30 cellular contexts compared by ENCODE assay signal in the genomic region with DNA sequence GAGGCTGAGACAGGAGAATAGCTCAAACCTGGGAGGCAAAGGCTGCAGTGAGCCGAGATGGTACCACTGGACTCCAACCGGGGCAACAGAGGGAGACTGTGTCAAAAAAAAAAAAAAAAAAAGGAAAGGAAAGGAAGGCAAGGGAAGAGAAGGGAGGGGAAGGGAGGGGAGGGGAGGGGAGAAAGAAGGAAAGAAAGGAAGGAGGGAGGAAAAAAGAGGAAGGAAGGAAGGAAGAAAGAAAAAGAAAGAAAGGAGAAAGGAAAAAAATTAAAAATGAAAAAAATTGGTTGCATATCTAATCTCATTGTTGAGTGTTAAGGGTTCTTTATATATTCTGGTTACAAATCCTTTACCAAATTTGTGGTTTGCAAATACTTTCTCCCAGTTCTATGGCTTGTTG. TPM values are rescaled to one million over a fixed set of nuclear protein-coding genes. Genes with fewer than 3 reads are reported as not detected.
"Had no signal": no experiment of that assay in that cellular context is flagged by ENCODE, and none has a peak within 500 bp of the region (broad histone marks: within the 10 kb centered on the region; RNA-seq: fewer than 3 reads in every experiment).

No MANE protein-coding gene starts in this region.

- ATAC-seq: stimulated activated effector memory CD8-positive, alpha-beta T cell treated with anti-CD3 and anti-CD28 coated beads, Interleukin-12 subunit alpha, Interleukin-12 subunit beta, amount 100 ng/mL, for 72 hours; stimulated activated memory B cell treated with anti-CD40 and anti-IgM and Interleukin-4, amounts not matched to agents 10 μg/mL and 1 μg/mL and 100 μg/mL, for 72 hours; stimulated activated naive B cell treated with anti-CD40 and anti-IgM and Interleukin-4, amounts not matched to agents 10 μg/mL and 1 μg/mL and 100 μg/mL, for 72 hours; stimulated activated naive CD8-positive, alpha-beta T cell treated with anti-CD3 and anti-CD28 coated beads, Interleukin-15, amount 100 ng/mL, for 72 hours; stimulated activated naive CD8-positive, alpha-beta T cell treated with anti-CD3 and anti-CD28 coated beads, Interleukin-15, Interleukin-2, amounts not matched to agents 100 U/mL and 50 U/mL, for 24 hours; upper lobe of right lung had no signal

- DNase-seq: stimulated activated CD4-positive, alpha-beta T cell treated with anti-CD3 and anti-CD28 coated beads, Interleukin-2, amount 100 ng/mL, for 48 hours; stimulated activated CD4-positive, alpha-beta T cell treated with anti-CD3 and anti-CD28 coated beads, Interleukin-4, amount 100 ng/mL, for 1 hour; stimulated activated CD4-positive, alpha-beta T cell treated with anti-CD3 and anti-CD28 coated beads, Interleukin-4, amount 100 ng/mL, for 24 hours; stimulated activated CD4-positive, alpha-beta T cell treated with anti-CD3 and anti-CD28 coated beads, Interleukin-4, amount 100 ng/mL, for 4 hours; stimulated activated CD8-positive, alpha-beta memory T cell treated with anti-CD3 and anti-CD28 coated beads, Interleukin-4, amount 100 ng/mL, for 48 hours; stimulated activated naive B cell treated with anti-CD40 and anti-IgM and Interleukin-4, amounts not matched to agents 10 μg/mL and 1 μg/mL and 100 μg/mL, for 72 hours; stimulated activated naive CD4-positive, alpha-beta T cell; stimulated activated naive CD4-positive, alpha-beta T cell treated with Interleukin-2 at 50 U/mL for 16 hours; stimulated activated naive CD8-positive, alpha-beta T cell treated with anti-CD3 and anti-CD28 coated beads, Interleukin-15, amount 100 ng/mL, for 72 hours; stimulated activated naive CD8-positive, alpha-beta T cell treated with anti-CD3 and anti-CD28 coated beads, Interleukin-15, Interleukin-2, amounts not matched to agents 100 U/mL and 50 U/mL, for 24 hours; stomach; substantia nigra; testis; thyroid gland; tibial artery; transverse colon; trophoblast cell; upper lobe of left lung; upper lobe of right lung; uterus had no signal

- H3K4me3 ChIP-seq: stomach, suprapubic skin, testis, thoracic aorta, thyroid gland, tibial artery, tibial nerve, transverse colon, upper lobe of left lung, upper lobe of right lung, uterus, vagina had no signal

- H3K27me3 ChIP-seq: testis, thyroid gland, tibial nerve, upper lobe of left lung, uterus, vagina had no signal

- H3K27ac ChIP-seq: stomach, suprapubic skin, testis, thoracic aorta, thyroid gland, tibial artery, tibial nerve, transverse colon, upper lobe of left lung, upper lobe of right lung, uterus, vagina had no signal

- H3K9me3 ChIP-seq: stomach, suprapubic skin, testis, thoracic aorta, thyroid gland, tibial artery, transverse colon, upper lobe of left lung, upper lobe of right lung, uterus, vagina had no signal

- FAIRE-seq: urothelium cell line had no signal

- H3K36me3 ChIP-seq: stomach, suprapubic skin, thoracic aorta, thyroid gland, tibial artery, tibial nerve, transverse colon, upper lobe of left lung, upper lobe of right lung, uterus, vagina had no signal

- H3K4me1 ChIP-seq: stomach, testis, thyroid gland, tibial nerve, transverse colon, upper lobe of left lung, upper lobe of right lung, uterus, vagina had no signal

RNA-seq across cellular contexts. Expression of a gene that starts 45.7 kb away (rescaled TPM):
- total RNA-seq: stomach, suprapubic skin, temporal lobe, tibial nerve, transverse colon, upper lobe of left lung, upper lobe of right lung, ureter, urinary bladder, uterus, vagina had no signal
- polyA plus RNA-seq: stomach, urinary bladder had no signal
